In the genomic region with DNA sequence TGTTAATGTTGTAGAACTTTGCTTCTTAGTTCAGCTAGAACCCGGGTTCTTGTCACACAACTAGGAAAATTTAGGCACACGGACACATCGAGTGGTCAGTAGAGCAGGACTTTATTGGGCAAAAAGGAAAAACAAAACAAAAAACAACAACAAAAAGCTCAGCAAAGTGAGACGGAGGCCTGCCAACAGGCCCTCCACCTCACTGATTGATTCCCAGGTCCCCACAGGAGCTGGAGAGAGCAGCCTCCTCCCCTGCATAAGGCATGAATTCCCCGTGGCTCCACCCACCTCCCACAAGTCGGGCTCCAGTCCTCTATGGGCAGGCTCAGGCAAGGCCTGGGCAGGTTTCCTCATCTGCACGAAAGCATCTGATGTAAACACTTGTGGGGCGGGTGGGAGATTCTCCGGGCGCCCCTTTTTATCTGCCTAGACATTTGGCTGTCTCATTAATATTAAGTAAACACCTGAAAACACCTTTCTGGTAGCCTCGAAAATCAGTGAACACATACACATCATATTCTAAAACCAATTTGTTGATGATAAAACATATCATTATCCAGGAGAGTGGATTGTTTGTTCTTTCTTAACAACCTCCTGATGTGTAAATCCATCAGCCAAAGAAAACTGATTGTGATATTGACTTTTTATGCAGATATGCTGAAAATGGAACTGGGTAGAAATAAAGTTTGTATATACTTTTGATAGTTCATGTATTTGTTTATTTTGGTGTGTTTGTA, we compare ENCODE assay signal across 12 cellular contexts.
DNase-seq lines count a peak whose midpoint lies in the region; ATAC-seq and TF ChIP-seq lines count a peak whose summit lies in the region.
"Had no signal": no experiment of that assay in that cellular context is flagged by ENCODE, and none has a peak within 500 bp of the region (broad histone marks: within the 10 kb centered on the region; RNA-seq: fewer than 3 reads in every experiment).

No MANE protein-coding gene starts in this region.

- H3K18ac ChIP-seq in mesendoderm (ENCODE audit: low read length), result peak overlapping the region; percentile 90

- peak; percentile 25 for DNase-seq in D341Med (ENCODE audit: low spot score)
- peak; percentile 51 for DNase-seq in M059J (ENCODE audit: low read depth)
- DNase-seq in astrocyte of the hippocampus (ENCODE audit: low read depth, low spot score), result peak; percentile 23
- peak; percentile 90 for DNase-seq in mesendoderm
- no peak for DNase-seq in substantia nigra (lab: John Stamatoyannopoulos, UW)
- no peak for DNase-seq in GM03348 (ENCODE audit: low spot score)
- no peak for DNase-seq in GM13976 (ENCODE audit: low spot score)
- DNase-seq: activated naive CD8-positive, alpha-beta T cell treated with anti-CD3 and anti-CD28 coated beads, Interleukin-2, amount 10 ng/mL, durations not matched to agents 7 days and 5 days had no signal

- no peak overlapping the region for H3K23ac ChIP-seq in mesendoderm (ENCODE audit: low read length)

- no peak overlapping the region for H3K4me2 ChIP-seq in mesendoderm (ENCODE audit: low read length)

- no peaks in the 10 kb centered on the region for H3K27me3 ChIP-seq in mesendoderm (ENCODE audit: insufficient read depth, low read length, poor library complexity)
- H3K27me3 ChIP-seq: heart right ventricle had no signal

- H3K4me1 ChIP-seq in mesendoderm (ENCODE audit: control insufficient read depth, low read depth, low read length), result peaks cover 3% of the 10 kb centered on the region

- in situ Hi-C loops in GM13976 (cut with MboI; ENCODE audit: low sequenced_read_pairs, unreplicated experiment), result no loop called here

- no peak overlapping the region for H2BK5ac ChIP-seq in mesendoderm (ENCODE audit: low read length)

- H3K27ac ChIP-seq in mesendoderm (ENCODE audit: low read depth, low read length) (peak overlapping the region; percentile 44), substantia nigra (ENCODE audit: low read depth, low read length, poor library complexity, severe bottlenecking) (no peak overlapping the region)

- H4K8ac ChIP-seq in mesendoderm (ENCODE audit: low read depth, low read length), result no peak overlapping the region

- H3K79me1 ChIP-seq in mesendoderm (ENCODE audit: low read length), result no peaks in the 10 kb centered on the region

- no peak overlapping the region for H3K4me3 ChIP-seq in mesendoderm (ENCODE audit: low read length)
- H3K4me3 ChIP-seq: HAP-1, heart right ventricle, skin epidermis had no signal

- no peak for TF ChIP-seq CTCF in GM13976 (IDR thresholded peaks at IDR 0.05; ENCODE audit: borderline replicate concordance, control extremely low read depth, extremely low read depth, insufficient read depth, missing control alignments)

- peak overlapping the region; percentile 88 for H2BK15ac ChIP-seq in mesendoderm (replicated peaks; ENCODE audit: low read depth)

- H3K56ac ChIP-seq in mesendoderm (ENCODE audit: low read length), result peak overlapping the region; percentile 78

- ATAC-seq in GM21825 (IDR thresholded peaks at IDR 0.05; ENCODE audit: unreplicated experiment), result no peak

- H3K4ac ChIP-seq in mesendoderm (ENCODE audit: low read depth, low read length), result peak overlapping the region; percentile 68

- H3K36me3 ChIP-seq in mesendoderm (ENCODE audit: control insufficient read depth, insufficient read depth, low read length), result no peaks in the 10 kb centered on the region
- H3K36me3 ChIP-seq: HAP-1, heart right ventricle had no signal

- peak overlapping the region; percentile 17 for H4K5ac ChIP-seq in mesendoderm (ENCODE audit: low read length)

- WGBS in mesendoderm (ENCODE audit: extremely low coverage, insufficient coverage, low lambda C conversion rate), result no CpG with 5 or more reads among the region's 11 CpGs

- no peak overlapping the region for H2BK120ac ChIP-seq in mesendoderm (ENCODE audit: low read depth, low read length)

- no peak overlapping the region for H3K9ac ChIP-seq in mesendoderm (ENCODE audit: low read length)

- H2AK5ac ChIP-seq in mesendoderm (ENCODE audit: low read length), result no peak overlapping the region

- no peaks in the 10 kb centered on the region for H3K79me2 ChIP-seq in mesendoderm (ENCODE audit: control insufficient read depth, insufficient read depth, low read length)

Comparison
In these comparisons a context has a peak if more than half of its experiments do, and no peak if none do; other contexts are left out.
1. DNase-seq: peak in D341Med (single experiment), M059J (single experiment), astrocyte of the hippocampus (single experiment) and mesendoderm (single experiment); none in substantia nigra (0 of 49), GM03348 (single experiment) and GM13976 (single experiment).